ENCODE assay signal across 8 cellular contexts in genomic region chr12:64404470-64405446, GRCh38. TPM values are rescaled to one million over a fixed set of nuclear protein-coding genes. Genes with fewer than 3 reads are reported as not detected.
DNase-seq lines count a peak whose midpoint lies in the region; ATAC-seq, FAIRE-seq and TF ChIP-seq lines count a peak whose summit lies in the region.

No MANE protein-coding gene starts in this region.

- intact Hi-C loops in Right ventricle myocardium inferior (cut with DNase I) = loop anchor here (5.0 kb wide), 1 partner anchor 48 kb away; the partner anchor contains the start of gene TBK1
- intact Hi-C loops in pancreas (cut with DNase I) = no loop called here
- intact Hi-C loops in upper lobe of right lung (cut with DNase I) = no loop called here

- peak overlapping the region; percentile 99 for H3K27ac Mint-ChIP-seq in activated naive CD8-positive, alpha-beta T cell

- peaks cover 2% of the 10 kb centered on the region for H3K36me3 Mint-ChIP-seq in activated naive CD8-positive, alpha-beta T cell

- H3K27ac ChIP-seq in pancreas = peak overlapping the region; percentile 84 to 99 (median 97)
- peak overlapping the region; percentile 96 for H3K27ac ChIP-seq in upper lobe of right lung

- H3K27me3 Mint-ChIP-seq in activated naive CD8-positive, alpha-beta T cell = no peaks in the 10 kb centered on the region

- DNase-seq in DMS153 (lab: John Stamatoyannopoulos, UW) = peak; percentile 10
- peak; percentile 56 for DNase-seq in HS-5 (ENCODE audit: low read depth)
- DNase-seq in SK-N-DZ (ENCODE audit: low spot score) = peak; percentile 68
- DNase-seq in Right ventricle myocardium inferior (ENCODE audit: missing footprints) = no peak
- DNase-seq in pancreas = peak in 4 of 6 donors; percentile 49 to 88 (median 66)
- DNase-seq in upper lobe of right lung = peak; percentile 83

- peak overlapping the region; percentile 40 to 99 (median 94) for H3K4me3 ChIP-seq in pancreas
- H3K4me3 ChIP-seq in upper lobe of right lung = peak overlapping the region; percentile 98

- ATAC-seq in GM19463 (IDR thresholded peaks at IDR 0.05; ENCODE audit: unreplicated experiment) (peak; percentile 24), Right ventricle myocardium inferior (peak; percentile 53), pancreas (peak; percentile 39 to 69 (median 54)), upper lobe of right lung (peak; percentile 66)

- TF ChIP-seq CTCF in pancreas (IDR thresholded peaks at IDR 0.05) = no peak
- no peak for TF ChIP-seq CTCF in upper lobe of right lung (IDR thresholded peaks at IDR 0.05)

- H3K9me3 Mint-ChIP-seq in activated naive CD8-positive, alpha-beta T cell (ENCODE audit: low read depth) = no peaks in the 10 kb centered on the region

- no peak for FAIRE-seq in pancreas (lab: Jason Lieb, UNC)

- no peaks in the 10 kb centered on the region for H3K27me3 ChIP-seq in pancreas
- H3K27me3 ChIP-seq in upper lobe of right lung = no peaks in the 10 kb centered on the region

- peaks cover 23% of the 10 kb centered on the region for H3K4me1 Mint-ChIP-seq in activated naive CD8-positive, alpha-beta T cell (ENCODE audit: low read depth)

- whole genome bisulfite sequencing in pancreas, 2 donors = 0 to 1% methylated on average over 68 to 85 of the region's 85 CpGs

- H3K9me3 ChIP-seq in pancreas (no peaks in the 10 kb centered on the region), upper lobe of right lung (no peaks in the 10 kb centered on the region)

- H3K4me1 ChIP-seq in pancreas (peaks cover 0 to 12% (median 10%) of the 10 kb centered on the region in 3 donors), upper lobe of right lung (peaks cover 11% of the 10 kb centered on the region)

- H3K4me3 Mint-ChIP-seq in activated naive CD8-positive, alpha-beta T cell = peak overlapping the region; percentile 97

- H3K36me3 ChIP-seq in pancreas (no peaks in the 10 kb centered on the region), upper lobe of right lung (peaks cover 2% of the 10 kb centered on the region)

RNA-seq across cellular contexts. Expression of gene XPOT, which starts 0.6 kb away (rescaled TPM):
- 96.7 and 102 TPM in 2 replicates for polyA plus RNA-seq in SK-N-DZ (2014; cell fraction: cytosol; rRNA removed)
- polyA plus RNA-seq in SK-N-DZ (2014; cell fraction: nucleus; rRNA removed) = 249 and 255 TPM in 2 replicates
- total RNA-seq in Right ventricle myocardium inferior = 25.4 TPM
- 10 to 100 TPM; 24.9 to 76.1 (median 30.2) TPM for total RNA-seq in pancreas
- 10 to 100 TPM; 10.7 to 18.4 TPM for polyA plus RNA-seq in pancreas
- total RNA-seq in upper lobe of right lung = 65.8 TPM

RNA-seq across cellular contexts. Expression of gene C12orf56, which starts 14.2 kb away (rescaled TPM):
- polyA plus RNA-seq in SK-N-DZ (2014; cell fraction: cytosol; rRNA removed) = not detected in 2 replicates
- polyA plus RNA-seq in SK-N-DZ (2014; cell fraction: nucleus; rRNA removed) = not detected in 2 replicates
- total RNA-seq in Right ventricle myocardium inferior (not detected), pancreas (not detected), upper lobe of right lung (not detected)
- under 1 TPM in 1 of 2 donors, not detected in 1; 0.19 TPM for polyA plus RNA-seq in pancreas

RNA-seq across cellular contexts. Expression of gene TBK1, which starts 47.2 kb away (rescaled TPM):
- 17.4 and 18.7 TPM in 2 replicates for polyA plus RNA-seq in SK-N-DZ (2014; cell fraction: cytosol; rRNA removed)
- 34.7 and 38.8 TPM in 2 replicates for polyA plus RNA-seq in SK-N-DZ (2014; cell fraction: nucleus; rRNA removed)
- total RNA-seq in Right ventricle myocardium inferior = 11.9 TPM
- 1 to 10 TPM; 4.2 to 9.7 (median 5.6) TPM for total RNA-seq in pancreas
- 1 to 10 TPM; 6.7 to 9.7 TPM for polyA plus RNA-seq in pancreas
- 28.2 TPM for total RNA-seq in upper lobe of right lung
